Comparison of ENCODE assay signal across 11 cellular contexts in genomic region chr14:63492391-63492790, GRCh38. TPM values are rescaled to one million over a fixed set of nuclear protein-coding genes. Genes with fewer than 3 reads are reported as not detected.
DNase-seq lines count a peak whose midpoint lies in the region; ATAC-seq and TF ChIP-seq lines count a peak whose summit lies in the region.
"Had no signal": no experiment of that assay in that cellular context is flagged by ENCODE, and none has a peak within 500 bp of the region (broad histone marks: within the 10 kb centered on the region; RNA-seq: fewer than 3 reads in every experiment).

No MANE protein-coding gene starts in this region.

- peak overlapping the region; percentile 86 for H3K27ac Mint-ChIP-seq in WTC11

- peaks cover 35% of the 10 kb centered on the region for H3K4me1 Mint-ChIP-seq in WTC11

- no peak for TF ChIP-seq CTCF in WTC11 (IDR thresholded peaks at IDR 0.05)
- TF ChIP-seq CTCF in fibroblast of villous mesenchyme (IDR thresholded peaks at IDR 0.05; ENCODE audit: insufficient read depth, low read depth, low read length) = no peak

- no peak overlapping the region for H3K4me3 Mint-ChIP-seq in WTC11

- CTCF ChIA-PET in WTC11 (lab: Charles Lee) = interaction anchor here (1.0 to 1.6 kb wide), 2 partner anchors 23 to 103 kb away, joined by 3 to 6 read pairs; no protein-coding TSS in a partner anchor

- POLR2A ChIA-PET in WTC11 (lab: Charles Lee) = interaction anchor here (1.5 kb wide), 1 partner anchor 51 kb away, joined by 4 read pairs; the partner anchor contains the start of gene PPP2R5E

- H3K4me3 ChIP-seq in fibroblast of villous mesenchyme (ENCODE audit: low read depth, low read length) (no peak overlapping the region), skin epidermis (no peak overlapping the region)
- H3K4me3 ChIP-seq: left ventricle myocardium inferior, spleen had no signal

- H3K27me3 Mint-ChIP-seq in WTC11 (ENCODE audit: low read depth) = no peaks in the 10 kb centered on the region

- peak overlapping the region in 18 of 21 experiments; percentile 24 to 84 (median 64) for H3K27ac ChIP-seq in skin epidermis
- H3K27ac ChIP-seq: left ventricle myocardium inferior had no signal

- ATAC-seq in WTC11 (no peak), HG03025 (IDR thresholded peaks at IDR 0.05; ENCODE audit: low FRiP score, unreplicated experiment) (no peak)

- DNase-seq in HCEC 1CT (peak; percentile 69), WTC11 (ENCODE audit: low spot score) (no peak), fibroblast of villous mesenchyme (ENCODE audit: low read depth) (peak; percentile 44), NCI-H748 (lab: John Stamatoyannopoulos, UW; ENCODE audit: unreplicated experiment) (no peak), DMS79 (lab: John Stamatoyannopoulos, UW) (no peak)
- no peak for DNase-seq in activated naive CD4-positive, alpha-beta T cell treated with anti-CD3 and anti-CD28 coated beads, Interleukin-2, amount 50 U/mL, for 16 hours
- DNase-seq: left ventricle myocardium inferior, NCI-H1436 treated with DMSO at 0.1 percent for 48 hours, spleen had no signal

- no peaks in the 10 kb centered on the region for H3K36me3 Mint-ChIP-seq in WTC11

- H3K9me3 Mint-ChIP-seq in WTC11 = no peaks in the 10 kb centered on the region

TF ChIP-seq in WTC11, 78 proteins besides CTCF, POLR2A, EP300 and RAD21:
- TF ChIP-seq ARID4B (CRISPR knock-in tag; IDR thresholded peaks at IDR 0.05; ENCODE audit: borderline replicate concordance) = no peak
- TF ChIP-seq IRF1 (CRISPR knock-in tag; IDR thresholded peaks at IDR 0.05) = no peak
- TF ChIP-seq JUN (CRISPR knock-in tag; IDR thresholded peaks at IDR 0.05) = no peak
- no peak for TF ChIP-seq MYBL2 (CRISPR knock-in tag; IDR thresholded peaks at IDR 0.05)
- no peak for TF ChIP-seq ZNF138 (CRISPR knock-in tag; conservative IDR thresholded peaks at IDR 0.05)
- no peak for TF ChIP-seq ZNF219 (CRISPR knock-in tag; IDR thresholded peaks at IDR 0.05; ENCODE audit: borderline replicate concordance)
- TF ChIP-seq GTF2I (CRISPR knock-in tag; conservative IDR thresholded peaks at IDR 0.05) = no peak
- TF ChIP-seq SMAD3 (CRISPR knock-in tag; IDR thresholded peaks at IDR 0.05; ENCODE audit: borderline replicate concordance) = no peak
- TF ChIP-seq CREB1 (CRISPR knock-in tag; IDR thresholded peaks at IDR 0.05) = no peak
- no peak for TF ChIP-seq ZBTB21 (CRISPR knock-in tag; IDR thresholded peaks at IDR 0.05; ENCODE audit: borderline replicate concordance)
- no peak for TF ChIP-seq CBFB (CRISPR knock-in tag; IDR thresholded peaks at IDR 0.05; ENCODE audit: low read depth)
- no peak for TF ChIP-seq ESRRA (CRISPR knock-in tag; IDR thresholded peaks at IDR 0.05; ENCODE audit: borderline replicate concordance)
- no peak for TF ChIP-seq RORB (CRISPR knock-in tag; IDR thresholded peaks at IDR 0.05)

RNA-seq across cellular contexts. Expression of gene PPP2R5E, which starts 50.8 kb away (rescaled TPM):
- 56.9 to 59.0 TPM (median 57.5 TPM) in 3 replicates for total RNA-seq in WTC11 (2021)
- 21.9 and 32.4 TPM in 2 replicates for total RNA-seq in fibroblast of villous mesenchyme

Comparison
In these comparisons a context has a peak if more than half of its experiments do, and no peak if none do; other contexts are left out.
1. DNase-seq: peak in HCEC 1CT (single experiment) and fibroblast of villous mesenchyme (single experiment); none in WTC11 (single experiment), NCI-H748 (single experiment), activated naive CD4-positive, alpha-beta T cell treated with anti-CD3 and anti-CD28 coated beads, Interleukin-2, amount 50 U/mL, for 16 hours (single experiment) and DMS79 (single experiment).